In genomic region chr4:185143596-185143969, GRCh38 we compare ENCODE assay signal across 9 cellular contexts. TPM values are rescaled to one million over a fixed set of nuclear protein-coding genes. Genes with fewer than 3 reads are reported as not detected.
DNase-seq lines count a peak whose midpoint lies in the region; ATAC-seq, FAIRE-seq and TF ChIP-seq lines count a peak whose summit lies in the region.
"Had no signal": no experiment of that assay in that cellular context is flagged by ENCODE, and none has a peak within 500 bp of the region (broad histone marks: within the 10 kb centered on the region; RNA-seq: fewer than 3 reads in every experiment).

No MANE protein-coding gene starts in this region.

- H3K27me3 ChIP-seq in NT2/D1 (ENCODE audit: insufficient read depth, insufficient read length) (no peaks in the 10 kb centered on the region), GM12878 (replicated peaks in 1 of 2; ENCODE audit: control insufficient read depth in 2 of 2, insufficient read depth in 2 of 2, low read length in 1 of 2) (no peaks in the 10 kb centered on the region; a peak in 1 of 4 replicates), iPS-18a (ENCODE audit: control insufficient read depth, insufficient read depth, low read length) (peaks cover 12% of the 10 kb centered on the region), sigmoid colon (no peaks in the 10 kb centered on the region)

- TF ChIP-seq EP300 in GM12878 (IDR thresholded peaks at IDR 0.05; ENCODE audit: borderline replicate concordance in 1 of 2, control insufficient read depth in 1 of 2, low read depth in 2 of 2, low read length in 2 of 2) (no peak), sigmoid colon (IDR thresholded peaks at IDR 0.05) (peak in 3 of 4 donors; percentile 21 to 91 (median 64))

- H3K36me3 ChIP-seq in NT2/D1 (ENCODE audit: insufficient read depth, insufficient read length, low read length), result peaks cover 31% of the 10 kb centered on the region
- no peaks in the 10 kb centered on the region; a peak in 1 of 4 replicates for H3K36me3 ChIP-seq in GM12878 (ENCODE audit: control insufficient read depth in 2 of 2, insufficient read depth in 2 of 2, low read length in 1 of 2)
- H3K36me3 ChIP-seq in iPS-18a (ENCODE audit: control insufficient read depth, low read depth, low read length), result peaks cover 22% of the 10 kb centered on the region
- H3K36me3 ChIP-seq in sigmoid colon, result peaks cover 0 to 25% (median 4%) of the 10 kb centered on the region in 4 donors

- CTCF ChIA-PET in GM12878 (lab: Yijun Ruan, JAX), result interaction anchor here (0.9 to 9.4 kb wide), 7 partner anchors 9 to 163 kb away, joined by 3 to 69 read pairs (median 4); no protein-coding TSS in a partner anchor

- TF ChIP-seq POLR2A in GM12878 (IDR thresholded peaks at IDR 0.05; ENCODE audit: low read depth, low read length) (no peak), sigmoid colon (IDR thresholded peaks at IDR 0.05) (peak; percentile 8 to 47)

- peak overlapping the region; percentile 81 for H3K4me2 ChIP-seq in GM12878 (ENCODE audit: control insufficient read depth, insufficient read depth)

- H4K20me1 ChIP-seq in GM12878 (ENCODE audit: control insufficient read depth, insufficient read depth), result no peaks in the 10 kb centered on the region

- SMC1A ChIA-PET in GM12878 (lab: Charles Lee; ENCODE audit: uncharacterized antibody, unreplicated experiment), result interaction anchor here (0.8 to 3.3 kb wide), 6 partner anchors 7 to 255 kb away, joined by 3 to 13 read pairs (median 8); no protein-coding TSS in a partner anchor

- H3K4me1 ChIP-seq in NT2/D1 (ENCODE audit: insufficient read depth, insufficient read length) (peaks cover 3% of the 10 kb centered on the region), GM12878 (ENCODE audit: control insufficient read depth, insufficient read depth, low read length) (peaks cover 3% of the 10 kb centered on the region; the same call in 1 of the 2 replicates), iPS-18a (ENCODE audit: control insufficient read depth, low read depth, low read length) (peaks cover 11% of the 10 kb centered on the region), sigmoid colon (peaks cover 0 to 41% (median 34%) of the 10 kb centered on the region in 4 donors)

- H3K4me3 ChIP-seq in NT2/D1 (ENCODE audit: insufficient read length, low read depth) (peak overlapping the region; percentile 80), GM12878 (peak overlapping the region; percentile 80), iPS-18a (ENCODE audit: low read length) (peak overlapping the region; percentile 91), sigmoid colon (peak overlapping the region; percentile 60 to 81 (median 78))

- ATAC-seq in HG02623 (IDR thresholded peaks at IDR 0.05; ENCODE audit: unreplicated experiment) (peak; percentile 19), GM12878 (peak; percentile 2; the same call in 2 of the 3 replicates)

- FAIRE-seq in GM12878 (lab: Jason Lieb, UNC), result no peak
- FAIRE-seq: A204.1 had no signal

- peak overlapping the region; percentile 96 for H2AFZ ChIP-seq in GM12878 (ENCODE audit: control insufficient read depth, low read depth, low read length)

- no peak overlapping the region for H3K27ac ChIP-seq in GM12878 (ENCODE audit: control insufficient read depth, insufficient read depth)
- no peak overlapping the region for H3K27ac ChIP-seq in iPS-18a (ENCODE audit: low read length)
- H3K27ac ChIP-seq in sigmoid colon, result peak overlapping the region; percentile 88 to 98 (median 94)

- TF ChIP-seq CTCF in GM12878 (IDR thresholded peaks at IDR 0.05 in 2 of 3, conservative IDR thresholded peaks at IDR 0.05 in 1 of 3; ENCODE audit: control insufficient read depth in 2 of 3, extremely low read depth in 1 of 3, insufficient read depth in 1 of 3, low read depth in 3 of 3, low read length in 3 of 3) (no peak), sigmoid colon (IDR thresholded peaks at IDR 0.05) (no peak)

- peak; percentile 70 for DNase-seq in DMS 273 (lab: John Stamatoyannopoulos, UW; ENCODE audit: unreplicated experiment)
- no peak for DNase-seq in DMS 273 treated with DMSO at 0.1 percent for 48 hours (lab: John Stamatoyannopoulos, UW)
- DNase-seq in NT2/D1 (ENCODE audit: low read depth, low spot score), result no peak
- no peak for DNase-seq in GM12878 (ENCODE audit: low read depth, low spot score)
- DNase-seq in sigmoid colon, result peak; percentile 96
- no peak for DNase-seq in T1000 (lab: John Stamatoyannopoulos, UW)

- POLR2A ChIA-PET in GM12878 (lab: Charles Lee), result interaction anchor here (0.6 to 1.3 kb wide), 6 partner anchors 27 to 253 kb away, joined by 3 to 7 read pairs (median 3); partner anchors contain the start of gene ANKRD37

- H3K9me3 ChIP-seq in NT2/D1 (ENCODE audit: insufficient read depth, low read length) (no peaks in the 10 kb centered on the region), GM12878 (replicated peaks; ENCODE audit: control insufficient read depth, insufficient read depth, low read length) (no peaks in the 10 kb centered on the region), iPS-18a (ENCODE audit: control insufficient read depth, low read depth, low read length) (no peaks in the 10 kb centered on the region), sigmoid colon (no peaks in the 10 kb centered on the region)

- RAD21 ChIA-PET in GM12878 (lab: Charles Lee; ENCODE audit: unreplicated experiment), result interaction anchor here (0.6 to 4.9 kb wide), 5 partner anchors 9 to 1401 kb away, joined by 4 to 31 read pairs (median 7); no protein-coding TSS in a partner anchor

- H3K9ac ChIP-seq in NT2/D1 (ENCODE audit: insufficient read length, low read depth), result peak overlapping the region; percentile 85
- H3K9ac ChIP-seq in GM12878 (ENCODE audit: control insufficient read depth, insufficient read depth, low read length), result peak overlapping the region; percentile 58; the same call in 1 of the 2 replicates
- peak overlapping the region; percentile 55 for H3K9ac ChIP-seq in iPS-18a (ENCODE audit: low read length)

- intact Hi-C loops in GM12878 (cut with micrococcal nuclease; ENCODE audit: unreplicated experiment), result no loop called here
- intact Hi-C loops in sigmoid colon (cut with DNase I), result loop anchor here (10.0 kb wide), 3 partner anchors 201 to 1639 kb away; partner anchors contain the start of genes ANKRD37, ING2 and LRP2BP

- WGBS in GM12878 (ENCODE audit: insufficient coverage, insufficient replicate concordance, low lambda C conversion rate, missing lambda C conversion rate), result under 1% methylated on average over 18 of the region's 30 CpGs
- 1 to 2% methylated on average over 30 of the region's 30 CpGs for WGBS in sigmoid colon, 2 donors

- no peak for TF ChIP-seq RAD21 in GM12878 (IDR thresholded peaks at IDR 0.05; ENCODE audit: insufficient read depth, low read depth, low read length)

- in situ Hi-C loops in GM12878 (cut with MboI), result no loop called here

- H3K79me2 ChIP-seq in GM12878 (ENCODE audit: control insufficient read depth, insufficient read depth, low read length), result peaks cover 13% of the 10 kb centered on the region

- no TSS peak for BruUV-seq in GM12878 (replicated peaks; lab: Mats Ljungman, UMichigan)

TF ChIP-seq in GM12878, 131 proteins besides CTCF, POLR2A, EP300 and RAD21 (continues in another document):
- TF ChIP-seq STAT3 (IDR thresholded peaks at IDR 0.05; ENCODE audit: low read depth, low read length) (no peak), ZBTB33 (IDR thresholded peaks at IDR 0.05) (no peak), NFIC (IDR thresholded peaks at IDR 0.05; ENCODE audit: low read depth, low read length) (no peak)

RNA-seq across cellular contexts. Expression of gene SLC25A4, which starts 0.5 kb away (rescaled TPM):
- total RNA-seq in GM12878 (2013; cell fraction: nucleolus; rRNA removed), result 4.9 and 5.2 TPM in 2 replicates
- 41.5 and 42.9 TPM in 2 replicates for total RNA-seq in GM12878 (2014; rRNA removed)
- total RNA-seq in GM12878 (2014; rRNA removed; fragmentation: Illumina TruSeq; extraction: Trizol), result 21.3 and 21.4 TPM in 2 replicates
- 45.0 and 45.4 TPM in 2 replicates for total RNA-seq in GM12878 (2021)
- polyA plus RNA-seq in GM12878 (2011; ENCODE audit: low read depth), result 14.8 TPM
- polyA plus RNA-seq in GM12878 (2011; rRNA removed), result 12.0 and 12.6 TPM in 2 replicates
- polyA plus RNA-seq in GM12878 (2011; cell fraction: cytosol; rRNA removed), result 11.1 and 11.7 TPM in 2 replicates
- polyA plus RNA-seq in GM12878 (2011; cell fraction: nucleus; rRNA removed), result 15.6 and 17.0 TPM in 2 replicates
- 33.2 and 35.0 TPM in 2 replicates for polyA plus RNA-seq in GM12878 (2012)
- 14.7 and 21.0 TPM in 2 replicates for polyA plus RNA-seq in GM12878 (2014; fragmentation: Illumina TruSeq; extraction: Trizol)
- 10 to 100 TPM; 17.4 to 35.9 TPM for polyA plus RNA-seq in GM12878 (2014; fragmentation: Nextera tagmentation; extraction: Ambion mirVana)
- 40.5 and 40.9 TPM in 2 replicates for polyA plus RNA-seq in GM12878 (2014; rRNA removed)
- polyA plus RNA-seq in GM12878 (2016; fragmentation: Nextera tagmentation; extraction: Ambion mirVana), result 100 to 1,000 TPM; 156 to 161 TPM
- polyA minus RNA-seq in GM12878 (2011; rRNA and poly(A)+ RNA removed), result 5.4 and 7.6 TPM in 2 replicates
- polyA minus RNA-seq in GM12878 (2011; cell fraction: cytosol; rRNA and poly(A)+ RNA removed), result 3.1 and 4.1 TPM in 2 replicates
- polyA minus RNA-seq in GM12878 (2011; cell fraction: nucleus; rRNA and poly(A)+ RNA removed), result 4.8 and 7.9 TPM in 2 replicates
- total RNA-seq in sigmoid colon, result 100 to 1,000 TPM in 3 of 4 donors, 10 to 100 TPM in 1; 89.1 to 127 (median 112) TPM
- 10 to 100 TPM; 22.9 to 36.0 (median 25.4) TPM for polyA plus RNA-seq in sigmoid colon

Comparison
In these comparisons a context has a peak if more than half of its experiments do, and no peak if none do; other contexts are left out.
1. DNase-seq: peak in DMS 273 (single experiment) and sigmoid colon (single experiment); none in DMS 273 treated with DMSO at 0.1 percent for 48 hours (single experiment), NT2/D1 (single experiment), GM12878 (single experiment) and T1000 (single experiment).
2. H3K27ac ChIP-seq: peak in sigmoid colon (4 of 4); none in GM12878 (single experiment) and iPS-18a (single experiment).
3. Peak in every context shown above with its lines, with median percentiles within 50 percentile points of each other: H3K4me3 ChIP-seq and H3K9ac ChIP-seq.